Comparison of ENCODE assay signal across 21 cellular contexts in genomic region chr3:137471553-137472204, GRCh38.
A peak's percentile ranks its signal among the peaks of the same experiment; 100 is the strongest.
DNase-seq lines count a peak whose midpoint lies in the region; ATAC-seq, FAIRE-seq and TF ChIP-seq lines count a peak whose summit lies in the region.
"Had no signal": no experiment of that assay in that cellular context is flagged by ENCODE, and none has a peak within 500 bp of the region (broad histone marks: within the 10 kb centered on the region; RNA-seq: fewer than 3 reads in every experiment).

No MANE protein-coding gene starts in this region.

- WGBS in GM12878 (ENCODE audit: insufficient coverage, insufficient replicate concordance, low lambda C conversion rate, missing lambda C conversion rate): 69% methylated on average over 5 of the region's 5 CpGs
- 60% methylated on average over 5 of the region's 5 CpGs for WGBS in right lobe of liver (ENCODE audit: insufficient coverage, low coverage, low lambda C conversion rate, missing lambda C conversion rate)
- WGBS in smooth muscle cell (ENCODE audit: low lambda C conversion rate): 41% methylated on average over 5 of the region's 5 CpGs
- WGBS in body of pancreas, 2 donors: 61 to 67% methylated on average over 5 of the region's 5 CpGs

- H3K4me2 ChIP-seq in GM12878 (ENCODE audit: control insufficient read depth, insufficient read depth) (peak overlapping the region; percentile 8; the same call in 1 of the 2 replicates), smooth muscle cell (peak overlapping the region; percentile 12)

- POLR2A ChIA-PET in GM12878 (lab: Charles Lee): interaction anchor here (1.9 kb wide), 1 partner anchor 145 kb away, joined by 5 read pairs; no protein-coding TSS in a partner anchor

- FAIRE-seq in GM12878 (lab: Jason Lieb, UNC): no peak
- FAIRE-seq: A204.1, D721Med, GM19239, K562 had no signal

- H3K9me3 ChIP-seq in GM12878 (replicated peaks; ENCODE audit: control insufficient read depth, insufficient read depth, low read length) (peaks cover 8% of the 10 kb centered on the region; the same call in 2 of the 3 replicates), right lobe of liver (no peaks in the 10 kb centered on the region), smooth muscle cell (replicated peaks; ENCODE audit: low read depth) (no peaks in the 10 kb centered on the region), body of pancreas (no peaks in the 10 kb centered on the region)
- H3K9me3 ChIP-seq: Caco-2 had no signal

- TF ChIP-seq RAD21 in GM12878 (IDR thresholded peaks at IDR 0.05; ENCODE audit: insufficient read depth, low read depth, low read length): no peak

- peaks cover 18% of the 10 kb centered on the region for H3K4me1 ChIP-seq in GM12878 (ENCODE audit: control insufficient read depth, insufficient read depth, low read length)
- H3K4me1 ChIP-seq in right lobe of liver: no peaks in the 10 kb centered on the region
- no peaks in the 10 kb centered on the region for H3K4me1 ChIP-seq in smooth muscle cell (ENCODE audit: low read depth)
- H3K4me1 ChIP-seq in body of pancreas: no peaks in the 10 kb centered on the region
- H3K4me1 ChIP-seq: Caco-2 had no signal

- no peak for TF ChIP-seq EP300 in GM12878 (IDR thresholded peaks at IDR 0.05; ENCODE audit: borderline replicate concordance in 1 of 2, control insufficient read depth in 1 of 2, low read depth in 2 of 2, low read length in 2 of 2)

- H3K4me3 ChIP-seq in GM12878 (no peak overlapping the region), right lobe of liver (no peak overlapping the region), smooth muscle cell (no peak overlapping the region), body of pancreas (no peak overlapping the region)
- H3K4me3 ChIP-seq: K562 had no signal

- H3K79me2 ChIP-seq in GM12878 (ENCODE audit: control insufficient read depth, insufficient read depth, low read length) (no peaks in the 10 kb centered on the region), smooth muscle cell (ENCODE audit: low read depth) (no peaks in the 10 kb centered on the region)

- RAD21 ChIA-PET in GM12878 (lab: Charles Lee; ENCODE audit: unreplicated experiment): interaction anchor here (1.1 to 1.4 kb wide), 3 partner anchors 24 to 517 kb away, joined by 3 to 5 read pairs (median 3); no protein-coding TSS in a partner anchor

- peak overlapping the region; percentile 83 for H2AFZ ChIP-seq in GM12878 (ENCODE audit: control insufficient read depth, low read depth, low read length)
- no peak overlapping the region for H2AFZ ChIP-seq in smooth muscle cell (ENCODE audit: low read depth)

- no peaks in the 10 kb centered on the region for H3F3A ChIP-seq in smooth muscle cell (ENCODE audit: low read depth)

- H3K27ac ChIP-seq in GM12878 (ENCODE audit: control insufficient read depth, insufficient read depth): peak overlapping the region; percentile 81
- no peak overlapping the region for H3K27ac ChIP-seq in right lobe of liver
- no peak overlapping the region for H3K27ac ChIP-seq in smooth muscle cell (ENCODE audit: low read depth)
- H3K27ac ChIP-seq in body of pancreas: no peak overlapping the region
- H3K27ac ChIP-seq: C4-2B, HL-60 had no signal

- ATAC-seq in GM18868 (IDR thresholded peaks at IDR 0.05; ENCODE audit: unreplicated experiment): peak; percentile 45
- ATAC-seq in GM12878: peak; percentile 70
- peak; percentile 40 to 83 (median 64) for ATAC-seq in right lobe of liver
- ATAC-seq in body of pancreas: no peak
- ATAC-seq: K562 had no signal

- DNase-seq in GM12878 (ENCODE audit: low read depth, low spot score): no peak
- no peak for DNase-seq in right lobe of liver
- no peak for DNase-seq in smooth muscle cell (lab: John Stamatoyannopoulos, UW; ENCODE audit: unreplicated experiment)
- DNase-seq in body of pancreas: no peak
- DNase-seq in NCI-H1092 treated with DMSO at 0.1 percent for 48 hours (lab: John Stamatoyannopoulos, UW): no peak
- DNase-seq in DMS 273 (lab: John Stamatoyannopoulos, UW; ENCODE audit: unreplicated experiment): no peak
- DNase-seq: ACHN; Caco-2; CD4-positive, alpha-beta T cell; DMS153; DMS79; GDM1; HCEC 1CT; IMR-90 had no signal

- TF ChIP-seq POLR2A in GM12878 (IDR thresholded peaks at IDR 0.05; ENCODE audit: low read depth, low read length): no peak
- TF ChIP-seq POLR2A in right lobe of liver (IDR thresholded peaks at IDR 0.05): no peak
- no peak for TF ChIP-seq POLR2A in body of pancreas (IDR thresholded peaks at IDR 0.05)

- H3K27me3 ChIP-seq in GM12878 (replicated peaks in 1 of 2; ENCODE audit: control insufficient read depth in 2 of 2, insufficient read depth in 2 of 2, low read length in 1 of 2) (no peaks in the 10 kb centered on the region), right lobe of liver (no peaks in the 10 kb centered on the region), smooth muscle cell (ENCODE audit: low read depth) (no peaks in the 10 kb centered on the region), body of pancreas (no peaks in the 10 kb centered on the region)

- TF ChIP-seq CTCF in GM12878 (IDR thresholded peaks at IDR 0.05 in 2 of 3, conservative IDR thresholded peaks at IDR 0.05 in 1 of 3; ENCODE audit: control insufficient read depth in 2 of 3, extremely low read depth in 1 of 3, insufficient read depth in 1 of 3, low read depth in 3 of 3, low read length in 3 of 3) (no peak), right lobe of liver (IDR thresholded peaks at IDR 0.05) (no peak), smooth muscle cell (IDR thresholded peaks at IDR 0.05; ENCODE audit: borderline replicate concordance, insufficient read depth, poor library complexity, severe bottlenecking) (no peak), body of pancreas (IDR thresholded peaks at IDR 0.05) (no peak)

- H3K9ac ChIP-seq in GM12878 (ENCODE audit: control insufficient read depth, insufficient read depth, low read length) (no peak overlapping the region), smooth muscle cell (ENCODE audit: low read depth) (no peak overlapping the region)

- BruUV-seq in GM12878 (replicated peaks; lab: Mats Ljungman, UMichigan): no TSS peak

- no peaks in the 10 kb centered on the region for H3K36me3 ChIP-seq in GM12878 (ENCODE audit: control insufficient read depth in 2 of 2, insufficient read depth in 2 of 2, low read length in 1 of 2)
- H3K36me3 ChIP-seq in right lobe of liver: no peaks in the 10 kb centered on the region
- H3K36me3 ChIP-seq in smooth muscle cell (ENCODE audit: low read depth): no peaks in the 10 kb centered on the region
- no peaks in the 10 kb centered on the region for H3K36me3 ChIP-seq in body of pancreas (replicated peaks in 1 of 2; ENCODE audit: insufficient read depth in 1 of 2, low read depth in 2 of 2)

- in situ Hi-C loops in GM12878 (cut with MboI): no loop called here

- H4K20me1 ChIP-seq in GM12878 (ENCODE audit: control insufficient read depth, insufficient read depth) (no peaks in the 10 kb centered on the region), smooth muscle cell (ENCODE audit: low read depth) (no peaks in the 10 kb centered on the region)

- CTCF ChIA-PET in GM12878 (lab: Yijun Ruan, JAX): no interaction called here

- intact Hi-C loops in GM12878 (cut with micrococcal nuclease; ENCODE audit: unreplicated experiment): no loop called here
- intact Hi-C loops in right lobe of liver (cut with DNase I): no loop called here
- intact Hi-C loops in body of pancreas (cut with DNase I): no loop called here

- SMC1A ChIA-PET in GM12878 (lab: Charles Lee; ENCODE audit: uncharacterized antibody, unreplicated experiment): interaction anchor here (0.8 to 1.5 kb wide), 7 partner anchors 10 to 146 kb away, joined by 3 to 5 read pairs (median 4); no protein-coding TSS in a partner anchor

TF ChIP-seq in GM12878, 131 proteins besides CTCF, POLR2A, EP300 and RAD21:
- TF ChIP-seq YBX1 (IDR thresholded peaks at IDR 0.05) (no peak), NR2F1 (conservative IDR thresholded peaks at IDR 0.05) (peak; percentile 60)
TF ChIP-seq in GM12878: peak in this region for 1.
